Comparison of ENCODE assay signal across 8 cellular contexts in the genomic region with DNA sequence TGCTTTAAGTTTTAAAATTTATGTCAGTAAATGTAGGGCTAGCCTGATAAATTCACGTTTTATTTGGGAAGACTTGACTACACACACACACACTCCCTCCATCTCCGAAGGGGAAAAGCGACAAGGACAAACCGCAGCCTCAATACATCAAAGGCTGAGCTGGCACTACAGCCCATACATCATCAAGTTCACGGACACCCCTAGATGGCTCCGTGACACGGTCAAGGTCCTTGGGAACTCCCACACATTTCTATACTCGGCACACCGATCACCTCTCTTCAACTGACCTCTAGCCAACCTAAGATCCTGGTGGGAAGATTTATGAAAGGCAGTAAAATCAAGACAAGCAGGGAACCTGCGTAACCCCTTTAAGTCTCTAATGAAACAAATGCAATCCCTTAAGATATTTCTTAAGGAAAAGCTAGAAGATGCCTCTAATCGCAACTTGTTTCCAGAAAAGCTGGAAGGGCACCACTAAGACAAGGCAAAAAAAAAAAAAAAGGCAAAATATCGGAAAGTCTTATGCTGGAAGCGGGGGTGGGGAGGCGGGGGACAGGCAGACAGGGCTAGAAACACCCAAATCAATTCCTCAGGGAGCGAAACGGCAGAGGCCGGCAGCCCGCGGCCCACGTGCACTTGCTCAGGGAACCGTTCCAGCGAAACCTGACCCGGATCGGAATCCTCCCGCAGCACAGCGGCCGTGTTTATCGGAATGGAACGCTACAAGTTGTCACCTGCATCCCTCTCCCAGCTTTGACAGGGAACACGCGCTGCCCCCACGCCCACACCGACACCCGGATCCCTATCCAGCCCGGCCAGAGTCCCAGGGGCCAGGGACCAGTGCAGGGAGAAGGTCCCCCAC. TPM values are rescaled to one million over a fixed set of nuclear protein-coding genes. Genes with fewer than 3 reads are reported as not detected.
DNase-seq lines count a peak whose midpoint lies in the region; ATAC-seq and TF ChIP-seq lines count a peak whose summit lies in the region.

No MANE protein-coding gene starts in this region.

- peaks cover 11 to 26% of the 10 kb centered on the region in 2 experiments for H3K79me1 ChIP-seq in IMR-90 (ENCODE audit: low read depth in 1 of 2, low read length in 2 of 2)

- TF ChIP-seq CTCF in IMR-90 (conservative IDR thresholded peaks at IDR 0.05; ENCODE audit: low read depth, low read length) (no peak), gastrocnemius medialis (IDR thresholded peaks at IDR 0.05 in 4 of 5, conservative IDR thresholded peaks at IDR 0.05 in 1 of 5) (no peak)

- POLR2A ChIA-PET in IMR-90 (lab: Charles Lee; ENCODE audit: unreplicated experiment), result no interaction called here

- H2BK5ac ChIP-seq in IMR-90 (ENCODE audit: low read depth, low read length, poor library complexity, severe bottlenecking), result no peak overlapping the region

- H3K9me3 Mint-ChIP-seq in immature natural killer cell, result peaks cover 0 to 14% (median 0%) of the 10 kb centered on the region in 6 donors

- no peak overlapping the region for H3K56ac ChIP-seq in IMR-90 (ENCODE audit: extremely low read depth, insufficient read depth, low read length)

- in situ Hi-C loops in IMR-90 (cut with MboI; ENCODE audit: low sequenced_read_pairs), result loop anchor here (5.0 to 25.0 kb wide), 2 partner anchors 248 to 522 kb away; no protein-coding TSS in a partner anchor
- in situ Hi-C loops in gastrocnemius medialis (cut with MboI; ENCODE audit: low sequenced_read_pairs in 4 of 4), result no loop called here

- H3K36me3 Mint-ChIP-seq in immature natural killer cell, result peaks cover 0 to 6% (median 0%) of the 10 kb centered on the region in 3 donors

- H3K18ac ChIP-seq in IMR-90 (ENCODE audit: low read depth, low read length), result no peak overlapping the region

- no CpG with 5 or more reads among the region's 35 CpGs for WGBS in IMR-90 (ENCODE audit: extremely low coverage in 2 of 2, insufficient read length in 1 of 2), 2 experiments

- H4K20me1 ChIP-seq in BLaER1 treated with 17β-estradiol and CSF1 and Interleukin-3, amounts not matched to agents 10 nM and 100 nM, result no peaks in the 10 kb centered on the region; a peak in 1 of 22 replicates
- peaks cover 4% of the 10 kb centered on the region; the same call in 1 of the 2 replicates for H4K20me1 ChIP-seq in IMR-90 (ENCODE audit: insufficient read depth, low read length)

- peak overlapping the region; percentile 53; the same call in 2 of the 3 replicates for H2BK15ac ChIP-seq in IMR-90 (ENCODE audit: low read depth, low read length)

- dilution Hi-C loops in IMR-90 (cut with HindIII; ENCODE audit: low sequenced_read_pairs, unreplicated experiment), result no loop called here

- TF ChIP-seq POLR2A in IMR-90 (IDR thresholded peaks at IDR 0.05; ENCODE audit: low read depth, low read length) (no peak), gastrocnemius medialis (IDR thresholded peaks at IDR 0.05) (peak in 1 of 2 donors; percentile 13)

- ATAC-seq in IMR-90 (ENCODE audit: low read depth), result no peak
- ATAC-seq in gastrocnemius medialis, result peak; percentile 34 to 55
- ATAC-seq in HG03139 (IDR thresholded peaks at IDR 0.05; ENCODE audit: unreplicated experiment), result no peak
- no peak for ATAC-seq in HG03520 (IDR thresholded peaks at IDR 0.05; ENCODE audit: unreplicated experiment)

- peak overlapping the region in 4 of 11 experiments; percentile 2 to 71 (median 38); a peak in 4 of 22 replicates for H3K9ac ChIP-seq in BLaER1 treated with 17β-estradiol and CSF1 and Interleukin-3, amounts not matched to agents 10 nM and 100 nM
- peak overlapping the region; percentile 54 for H3K9ac ChIP-seq in IMR-90 (ENCODE audit: low read depth, low read length)

- peak overlapping the region; percentile 94 to 100 (median 99) for H3K4me2 ChIP-seq in BLaER1 treated with 17β-estradiol and CSF1 and Interleukin-3, amounts not matched to agents 10 nM and 100 nM
- peak overlapping the region; percentile 97 for H3K4me2 ChIP-seq in IMR-90 (ENCODE audit: low read depth, low read length)

- H2AK5ac ChIP-seq in IMR-90 (ENCODE audit: low read depth, low read length), result peak overlapping the region; percentile 35

- H4K5ac ChIP-seq in IMR-90 (ENCODE audit: low read depth, low read length), result no peak overlapping the region

- peak overlapping the region; percentile 6; the same call in 1 of the 2 replicates for H2BK20ac ChIP-seq in IMR-90 (ENCODE audit: low read depth, low read length)

- peaks cover 50 to 61% (median 53%) of the 10 kb centered on the region in 11 experiments for H3K27me3 ChIP-seq in BLaER1 treated with 17β-estradiol and CSF1 and Interleukin-3, amounts not matched to agents 10 nM and 100 nM
- H3K27me3 ChIP-seq in IMR-90 (ENCODE audit: control insufficient read depth, insufficient read depth, low read length) (no peaks in the 10 kb centered on the region), gastrocnemius medialis (peaks cover 0 to 5% (median 5%) of the 10 kb centered on the region in 3 donors)

- no peak overlapping the region for H3K27ac ChIP-seq in BLaER1 treated with 17β-estradiol and CSF1 and Interleukin-3, amounts not matched to agents 10 nM and 100 nM
- H3K27ac ChIP-seq in IMR-90 (ENCODE audit: insufficient read depth, low read length) (peak overlapping the region; percentile 6; the same call in 1 of the 2 replicates), gastrocnemius medialis (peak overlapping the region in 2 of 4 donors; percentile 70 to 78)

- H3K4ac ChIP-seq in IMR-90 (ENCODE audit: low read depth, low read length), result peak overlapping the region; percentile 3

- H4K91ac ChIP-seq in IMR-90 (ENCODE audit: insufficient read depth, low read depth, low read length), result no peak overlapping the region

- intact Hi-C loops in IMR-90 (cut with micrococcal nuclease) (loop anchor here (1.0 to 10.0 kb wide), 6 partner anchors 144 to 292 kb away; no protein-coding TSS in a partner anchor), gastrocnemius medialis (cut with DNase I; ENCODE audit: low total_unique reads) (loop anchor here (5.0 kb wide), 1 partner anchor 522 kb away; no protein-coding TSS in a partner anchor)

- H3K9me1 ChIP-seq in IMR-90 (ENCODE audit: insufficient read depth, low read length), result no peaks in the 10 kb centered on the region; the same call in 1 of the 2 replicates

- no peak for TF ChIP-seq RAD21 in IMR-90 (IDR thresholded peaks at IDR 0.05; ENCODE audit: low read length)

- peak; percentile 51 for DNase-seq in IMR-90
- peak; percentile 45 for DNase-seq in astrocyte of the hippocampus (ENCODE audit: low read depth, low spot score)
- no peak for DNase-seq in immature natural killer cell
- peak; percentile 31 to 53 for DNase-seq in gastrocnemius medialis
- DNase-seq in HUDEP-2 (lab: John Stamatoyannopoulos, UW; ENCODE audit: unreplicated experiment in 76 of 76), result no peak

- no peaks in the 10 kb centered on the region for H3K9me3 ChIP-seq in BLaER1 treated with 17β-estradiol and CSF1 and Interleukin-3, amounts not matched to agents 10 nM and 100 nM (replicated peaks in 1 of 11)
- no peaks in the 10 kb centered on the region for H3K9me3 ChIP-seq in IMR-90 (ENCODE audit: control insufficient read depth, insufficient read depth, low read length)
- H3K9me3 ChIP-seq in gastrocnemius medialis, result no peaks in the 10 kb centered on the region

- peak overlapping the region; percentile 4; the same call in 1 of the 2 replicates for H3K14ac ChIP-seq in IMR-90 (replicated peaks; ENCODE audit: low read depth, low read length)

- H4K8ac ChIP-seq in IMR-90 (ENCODE audit: low read depth in 2 of 2, low read length in 2 of 2), result no peak overlapping the region; a peak in 1 of 4 replicates

- CTCF ChIA-PET in IMR-90 (lab: Yijun Ruan, JAX), result no interaction called here

- BruUV-seq in IMR-90 (replicated peaks; lab: Mats Ljungman, UMichigan), result no TSS peak

- H3K27me3 Mint-ChIP-seq in immature natural killer cell (ENCODE audit: low read depth in 3 of 3), result peaks cover 17 to 28% (median 19%) of the 10 kb centered on the region in 3 donors

- no peak overlapping the region for H2BK120ac ChIP-seq in IMR-90 (ENCODE audit: low read depth, low read length)

- no peaks in the 10 kb centered on the region for H3K36me3 ChIP-seq in BLaER1 treated with 17β-estradiol and CSF1 and Interleukin-3, amounts not matched to agents 10 nM and 100 nM
- no peaks in the 10 kb centered on the region for H3K36me3 ChIP-seq in IMR-90 (ENCODE audit: control insufficient read depth, insufficient read depth, low read length)
- no peaks in the 10 kb centered on the region for H3K36me3 ChIP-seq in gastrocnemius medialis

- H3K4me1 ChIP-seq in BLaER1 treated with 17β-estradiol and CSF1 and Interleukin-3, amounts not matched to agents 10 nM and 100 nM, result peaks cover 7 to 26% (median 18%) of the 10 kb centered on the region in 10 experiments; a peak in 18 of 20 replicates
- H3K4me1 ChIP-seq in IMR-90 (ENCODE audit: control insufficient read depth, insufficient read depth, low read length), result peaks cover 2% of the 10 kb centered on the region
- peaks cover 2 to 14% of the 10 kb centered on the region in 2 donors for H3K4me1 ChIP-seq in gastrocnemius medialis

- H3K4me3 ChIP-seq in BLaER1 treated with 17β-estradiol and CSF1 and Interleukin-3, amounts not matched to agents 10 nM and 100 nM, result peak overlapping the region; percentile 57 to 77 (median 69)
- H3K4me3 ChIP-seq in IMR-90 (ENCODE audit: insufficient read depth, low read depth, low read length) (peak overlapping the region; percentile 69), gastrocnemius medialis (peak overlapping the region; percentile 64 to 71 (median 68))

- H3K27ac Mint-ChIP-seq in immature natural killer cell, result no peak overlapping the region

- peak overlapping the region; percentile 41 to 81 (median 63) for H3K4me3 Mint-ChIP-seq in immature natural killer cell

- H3K4me1 Mint-ChIP-seq in immature natural killer cell, result peaks cover 15 to 18% of the 10 kb centered on the region in 2 donors

- peak overlapping the region; percentile 87 for H2AFZ ChIP-seq in IMR-90 (replicated peaks; ENCODE audit: low read length, poor library complexity)

- peak overlapping the region; percentile 67 for H2AK9ac ChIP-seq in IMR-90 (replicated peaks; ENCODE audit: low read depth, low read length, poor library complexity)

- peak overlapping the region; percentile 71; the same call in 1 of the 2 replicates for H3K23ac ChIP-seq in IMR-90 (ENCODE audit: low read depth, low read length)

TF ChIP-seq in IMR-90, 13 proteins besides CTCF, POLR2A, EP300 and RAD21 (continues in another document):
- TF ChIP-seq, protein P1, sequence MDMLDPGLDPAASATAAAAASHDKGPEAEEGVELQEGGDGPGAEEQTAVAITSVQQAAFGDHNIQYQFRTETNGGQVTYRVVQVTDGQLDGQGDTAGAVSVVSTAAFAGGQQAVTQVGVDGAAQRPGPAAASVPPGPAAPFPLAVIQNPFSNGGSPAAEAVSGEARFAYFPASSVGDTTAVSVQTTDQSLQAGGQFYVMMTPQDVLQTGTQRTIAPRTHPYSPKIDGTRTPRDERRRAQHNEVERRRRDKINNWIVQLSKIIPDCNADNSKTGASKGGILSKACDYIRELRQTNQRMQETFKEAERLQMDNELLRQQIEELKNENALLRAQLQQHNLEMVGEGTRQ (IDR thresholded peaks at IDR 0.05; ENCODE audit: low read depth, low read length), result peak; percentile 68; the same call in 1 of the 2 replicates

RNA-seq across cellular contexts. Expression of gene ARHGAP20, which starts 1.5 kb away (rescaled TPM):
- 2.5 and 2.8 TPM in 2 replicates for total RNA-seq in IMR-90 (2012; rRNA removed)
- 1.2 and 1.4 TPM in 2 replicates for polyA plus RNA-seq in IMR-90 (2012; rRNA removed)
- polyA plus RNA-seq in IMR-90 (2012; cell fraction: cytosol; rRNA removed), result 0.36 TPM in 2 replicates
- 0.82 and 6.0 TPM in 2 replicates for polyA plus RNA-seq in IMR-90 (2012; cell fraction: nucleus; rRNA removed; ENCODE audit: low replicate concordance)
- not detected for polyA plus RNA-seq in immature natural killer cell
- 1 to 10 TPM in 2 of 4 donors, under 1 TPM in 2; 0.51 to 2.3 (median 1.1) TPM for total RNA-seq in gastrocnemius medialis

Comparison
In these comparisons a context has a peak if more than half of its experiments do, and no peak if none do; other contexts are left out.
1. ATAC-seq: peak in gastrocnemius medialis (2 of 2); none in IMR-90 (single experiment), HG03139 (single experiment) and HG03520 (single experiment).
2. DNase-seq: peak in IMR-90 (single experiment), astrocyte of the hippocampus (single experiment) and gastrocnemius medialis (2 of 2); none in immature natural killer cell (0 of 3) and HUDEP-2 (0 of 76).
3. Peak in every context shown above with its lines, with median percentiles within 50 percentile points of each other: H3K4me3 ChIP-seq.